ENCODE assay signal across 19 cellular contexts in the genomic region with DNA sequence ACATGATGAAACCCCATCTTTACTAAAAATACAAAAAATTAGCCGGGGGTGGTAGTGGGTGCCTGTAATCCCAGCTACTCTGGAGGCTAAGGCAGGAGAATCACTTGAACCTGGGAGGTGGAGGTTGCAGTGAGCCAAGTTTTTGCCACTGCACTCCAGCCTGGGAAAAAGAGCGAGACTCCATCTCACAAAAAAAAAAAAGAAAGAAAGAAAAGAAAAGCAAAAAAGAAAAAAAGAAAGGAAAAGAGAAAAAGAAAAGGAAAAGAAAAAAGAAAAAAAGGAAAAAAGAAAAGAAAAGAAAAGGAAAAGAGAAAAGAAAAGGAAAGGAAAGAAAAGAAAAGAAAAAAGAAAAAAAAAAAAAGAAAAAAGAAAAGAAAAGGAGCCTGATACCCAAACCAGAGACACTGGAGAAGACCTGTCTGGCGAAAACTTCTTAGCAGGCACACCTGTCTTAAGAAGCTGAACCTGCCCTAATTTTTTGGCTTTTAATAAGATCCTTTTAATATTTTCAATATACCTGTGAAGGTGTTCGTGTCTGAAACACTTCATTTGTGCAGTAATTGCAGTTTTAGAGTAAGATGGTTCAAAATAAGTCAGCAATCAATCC.
DNase-seq lines count a peak whose midpoint lies in the region; ATAC-seq and TF ChIP-seq lines count a peak whose summit lies in the region.
"Had no signal": no experiment of that assay in that cellular context is flagged by ENCODE, and none has a peak within 500 bp of the region (broad histone marks: within the 10 kb centered on the region; RNA-seq: fewer than 3 reads in every experiment).

No MANE protein-coding gene starts in this region.

- CTCF ChIA-PET in WTC11 (lab: Charles Lee): no interaction called here

- H3K27ac ChIP-seq in right atrium auricular region: no peak overlapping the region
- H3K27ac ChIP-seq: BLaER1, C4-2B had no signal

- H3K9me3 ChIP-seq in right atrium auricular region: no peaks in the 10 kb centered on the region

- no peaks in the 10 kb centered on the region for H3K4me1 ChIP-seq in right atrium auricular region
- H3K4me1 ChIP-seq: BLaER1 had no signal

- peaks cover 9% of the 10 kb centered on the region for H3K36me3 Mint-ChIP-seq in WTC11
- H3K36me3 Mint-ChIP-seq in chondrocyte (ENCODE audit: low read depth): no peaks in the 10 kb centered on the region
- H3K36me3 Mint-ChIP-seq: CD4-positive, CD25-positive, alpha-beta regulatory T cell; CD8-positive, alpha-beta memory T cell had no signal

- H3K36me3 ChIP-seq in H7 (replicated peaks; ENCODE audit: control insufficient read depth, insufficient read depth, low read length) (no peaks in the 10 kb centered on the region), right atrium auricular region (no peaks in the 10 kb centered on the region)
- H3K36me3 ChIP-seq: BLaER1 had no signal

- peaks cover 57% of the 10 kb centered on the region for H3K4me1 Mint-ChIP-seq in WTC11
- no peaks in the 10 kb centered on the region for H3K4me1 Mint-ChIP-seq in chondrocyte (ENCODE audit: low read depth)
- H3K4me1 Mint-ChIP-seq: B cell; CD8-positive, alpha-beta memory T cell had no signal

- no peak overlapping the region for H3K4me3 ChIP-seq in H7 (ENCODE audit: insufficient read depth, low read depth, low read length)
- no peak overlapping the region for H3K4me3 ChIP-seq in right atrium auricular region
- H3K4me3 ChIP-seq: BLaER1, GM12878 had no signal

- H3K27me3 Mint-ChIP-seq in WTC11 (ENCODE audit: low read depth) (peaks cover 87% of the 10 kb centered on the region), chondrocyte (ENCODE audit: low read depth) (no peaks in the 10 kb centered on the region)
- H3K27me3 Mint-ChIP-seq: B cell; CD4-positive, CD25-positive, alpha-beta regulatory T cell; CD8-positive, alpha-beta memory T cell had no signal

- H3K27ac Mint-ChIP-seq in WTC11 (no peak overlapping the region), chondrocyte (ENCODE audit: unreplicated experiment) (no peak overlapping the region)
- H3K27ac Mint-ChIP-seq: B cell; CD4-positive, CD25-positive, alpha-beta regulatory T cell; CD8-positive, alpha-beta memory T cell; HFFc6 had no signal

- TF ChIP-seq CTCF in GM13977 (IDR thresholded peaks at IDR 0.05; ENCODE audit: extremely low read depth, insufficient read depth, missing control alignments) (no peak), WTC11 (IDR thresholded peaks at IDR 0.05) (no peak), chondrocyte (IDR thresholded peaks at IDR 0.05) (no peak), right atrium auricular region (IDR thresholded peaks at IDR 0.05) (no peak)

- POLR2A ChIA-PET in WTC11 (lab: Charles Lee): no interaction called here

- H3K4me3 Mint-ChIP-seq in WTC11 (no peak overlapping the region), chondrocyte (ENCODE audit: unreplicated experiment) (no peak overlapping the region)
- H3K4me3 Mint-ChIP-seq: B cell; CD4-positive, CD25-positive, alpha-beta regulatory T cell; CD8-positive, alpha-beta memory T cell; HFFc6 had no signal

- H3K9me3 Mint-ChIP-seq in WTC11 (peaks cover 9% of the 10 kb centered on the region), chondrocyte (ENCODE audit: low read depth) (peaks cover 35% of the 10 kb centered on the region)

- H3K27me3 ChIP-seq in H7 (ENCODE audit: control insufficient read depth, insufficient read depth, low read length) (peaks cover 13% of the 10 kb centered on the region), right atrium auricular region (no peaks in the 10 kb centered on the region)
- H3K27me3 ChIP-seq: BLaER1 had no signal

- ATAC-seq in WTC11: no peak
- ATAC-seq: GM12878 had no signal

- in situ Hi-C loops in GM13977 (cut with MboI; ENCODE audit: low pct_unique_long_range_greater_than_20kb, low sequenced_read_pairs, unreplicated experiment): no loop called here

- DNase-seq in GM13977 (ENCODE audit: low spot score): peak; percentile 4
- peak; percentile 7 for DNase-seq in H7
- DNase-seq in WTC11 (ENCODE audit: low spot score): no peak
- no peak for DNase-seq in chondrocyte (ENCODE audit: low spot score)
- no peak for DNase-seq in right atrium auricular region (ENCODE audit: low spot score)
- no peak for DNase-seq in AG20443 (ENCODE audit: low spot score)
- DNase-seq: CD4-positive, CD25-positive, alpha-beta regulatory T cell; CD8-positive, alpha-beta memory T cell; DMS 273 treated with DMSO at 0.1 percent for 48 hours; DMS79; EL; GDM1; GOT3; HCEC 1CT; HFFc6 had no signal

TF ChIP-seq in WTC11, 78 proteins besides CTCF, POLR2A, EP300 and RAD21:
- TF ChIP-seq JAZF1 (CRISPR knock-in tag; IDR thresholded peaks at IDR 0.05) (no peak), ZNF512 (CRISPR knock-in tag; IDR thresholded peaks at IDR 0.05; ENCODE audit: borderline replicate concordance) (peak; percentile 83; the same call in 1 of the 2 replicates), IRF2 (CRISPR knock-in tag; IDR thresholded peaks at IDR 0.05; ENCODE audit: borderline replicate concordance, low read depth) (no peak)

Comparison
In these comparisons a context has a peak if more than half of its experiments do, and no peak if none do; other contexts are left out.
1. DNase-seq: peak in GM13977 (single experiment) and H7 (single experiment); none in WTC11 (single experiment), chondrocyte (single experiment), right atrium auricular region (single experiment) and AG20443 (single experiment).